ENCODE assay signal across 21 cellular contexts in the genomic region with DNA sequence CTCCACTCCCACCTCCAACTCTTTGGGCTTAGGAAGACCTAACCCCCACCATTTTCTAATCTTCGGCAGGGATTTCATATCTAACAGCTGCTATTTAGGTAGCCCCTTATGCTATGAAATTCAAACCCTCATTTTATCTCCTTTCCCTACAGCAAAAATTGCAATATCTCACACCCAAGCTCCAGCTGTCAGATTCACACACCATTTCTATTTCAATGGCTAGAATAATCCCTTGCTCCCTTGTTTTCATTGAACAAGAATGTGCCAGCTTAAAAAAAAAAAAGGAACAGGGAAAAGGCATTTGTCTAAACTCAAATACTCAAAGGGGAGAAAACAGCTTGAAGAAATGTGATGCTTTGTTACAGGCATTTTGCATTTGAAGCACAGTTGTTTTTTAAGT.
"Had no signal": no experiment of that assay in that cellular context is flagged by ENCODE, and none has a peak within 500 bp of the region (broad histone marks: within the 10 kb centered on the region; RNA-seq: fewer than 3 reads in every experiment).

No MANE protein-coding gene starts in this region.

- FAIRE-seq: colon had no signal

- H3K9me3 ChIP-seq: esophagus muscularis mucosa, gastrocnemius medialis, lower lobe of right lung, ovary, testis, transverse colon had no signal

- H3K4me3 Mint-ChIP-seq: dendritic cell treated with granulocyte-macrophage colony-stimulating factor and Interleukin-4, amounts not matched to agents 40 ng/mL and 50 ng/mL, for 4 days; effector memory CD8-positive, alpha-beta T cell; naive thymus-derived CD4-positive, alpha-beta T cell; stimulated activated effector memory CD8-positive, alpha-beta T cell treated with anti-CD3 and anti-CD28 coated beads, Interleukin-12 subunit alpha, Interleukin-12 subunit beta, amount 100 ng/mL, for 72 hours; stimulated activated naive CD8-positive, alpha-beta T cell treated with anti-CD3 and anti-CD28 coated beads, Interleukin-15, Interleukin-2, amounts not matched to agents 100 ng/mL and 50 ng/mL, for 24 hours had no signal

- ATAC-seq: effector memory CD8-positive, alpha-beta T cell; gastrocnemius medialis; left lobe of liver; lower lobe of right lung; naive thymus-derived CD4-positive, alpha-beta T cell; right cardiac atrium; stimulated activated effector memory CD8-positive, alpha-beta T cell treated with anti-CD3 and anti-CD28 coated beads, Interleukin-12 subunit alpha, Interleukin-12 subunit beta, amount 100 ng/mL, for 72 hours had no signal

- H3K27ac Mint-ChIP-seq: dendritic cell treated with granulocyte-macrophage colony-stimulating factor and Interleukin-4, amounts not matched to agents 40 ng/mL and 50 ng/mL, for 4 days; effector memory CD8-positive, alpha-beta T cell; naive thymus-derived CD4-positive, alpha-beta T cell; stimulated activated effector memory CD8-positive, alpha-beta T cell treated with anti-CD3 and anti-CD28 coated beads, Interleukin-12 subunit alpha, Interleukin-12 subunit beta, amount 100 ng/mL, for 72 hours; stimulated activated naive CD8-positive, alpha-beta T cell treated with anti-CD3 and anti-CD28 coated beads, Interleukin-15, Interleukin-2, amounts not matched to agents 100 ng/mL and 50 ng/mL, for 24 hours had no signal

- H3K27me3 Mint-ChIP-seq: dendritic cell treated with granulocyte-macrophage colony-stimulating factor and Interleukin-4, amounts not matched to agents 40 ng/mL and 50 ng/mL, for 4 days; effector memory CD8-positive, alpha-beta T cell; stimulated activated naive CD8-positive, alpha-beta T cell treated with anti-CD3 and anti-CD28 coated beads, Interleukin-15, Interleukin-2, amounts not matched to agents 100 ng/mL and 50 ng/mL, for 24 hours had no signal

- H3K4me3 ChIP-seq: esophagus muscularis mucosa, gastrocnemius medialis, lower lobe of right lung, ovary, testis, transverse colon had no signal

- H3K36me3 Mint-ChIP-seq: naive thymus-derived CD4-positive, alpha-beta T cell; stimulated activated effector memory CD8-positive, alpha-beta T cell treated with anti-CD3 and anti-CD28 coated beads, Interleukin-12 subunit alpha, Interleukin-12 subunit beta, amount 100 ng/mL, for 72 hours had no signal

- H3K9me3 Mint-ChIP-seq: stimulated activated effector memory CD8-positive, alpha-beta T cell treated with anti-CD3 and anti-CD28 coated beads, Interleukin-12 subunit alpha, Interleukin-12 subunit beta, amount 100 ng/mL, for 72 hours had no signal

- DNase-seq: effector memory CD8-positive, alpha-beta T cell; gastrocnemius medialis; islet precursor cell; lower lobe of right lung; mesenchymal stem cell; midbrain; naive thymus-derived CD4-positive, alpha-beta T cell; nucleus accumbens; ovary; right cardiac atrium; stimulated activated CD4-positive, alpha-beta T cell treated with anti-CD3 and anti-CD28 coated beads, Interleukin-4, amount 100 ng/mL, for 1 hour; stimulated activated CD8-positive, alpha-beta memory T cell treated with anti-CD3 and anti-CD28 coated beads, Interleukin-4, amount 100 ng/mL, for 48 hours; testis; transverse colon had no signal

- H3K4me1 ChIP-seq: gastrocnemius medialis, lower lobe of right lung, testis had no signal

- H3K36me3 ChIP-seq: esophagus muscularis mucosa, gastrocnemius medialis, lower lobe of right lung, ovary, transverse colon had no signal

- H3K27me3 ChIP-seq: esophagus muscularis mucosa, gastrocnemius medialis, ovary, testis, transverse colon had no signal

- H3K27ac ChIP-seq: epithelial cell of prostate, esophagus muscularis mucosa, gastrocnemius medialis, lower lobe of right lung, ovary, testis, transverse colon had no signal

- H3K4me1 Mint-ChIP-seq: naive thymus-derived CD4-positive, alpha-beta T cell; stimulated activated effector memory CD8-positive, alpha-beta T cell treated with anti-CD3 and anti-CD28 coated beads, Interleukin-12 subunit alpha, Interleukin-12 subunit beta, amount 100 ng/mL, for 72 hours had no signal
